In the genomic region with DNA sequence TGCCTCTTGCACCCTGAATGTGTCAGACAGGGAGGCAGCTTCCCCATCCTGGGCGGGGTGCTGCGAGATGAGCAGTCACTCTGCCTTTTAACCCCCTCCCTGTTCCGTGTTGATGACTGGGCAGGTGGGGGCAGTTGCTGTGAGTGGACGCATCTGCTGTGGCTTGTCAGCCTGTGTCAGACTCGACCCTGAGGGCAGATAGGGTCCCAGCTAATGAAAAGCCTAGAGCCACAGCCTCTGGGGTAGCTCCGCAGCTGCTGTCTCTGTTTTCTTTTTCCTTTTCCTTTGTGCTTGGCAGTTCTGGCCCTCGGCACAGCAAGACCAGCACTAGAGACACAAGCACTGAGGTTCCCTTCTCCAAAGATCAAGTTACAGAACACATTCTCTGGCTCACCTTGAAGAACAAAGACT, we compare ENCODE assay signal across 15 cellular contexts. TPM values are rescaled to one million over a fixed set of nuclear protein-coding genes. Genes with fewer than 3 reads are reported as not detected.
DNase-seq lines count a peak whose midpoint lies in the region; ATAC-seq and TF ChIP-seq lines count a peak whose summit lies in the region.
"Had no signal": no experiment of that assay in that cellular context is flagged by ENCODE, and none has a peak within 500 bp of the region (broad histone marks: within the 10 kb centered on the region; RNA-seq: fewer than 3 reads in every experiment).

No MANE protein-coding gene starts in this region.

- TF ChIP-seq CTCF in RWPE2 (IDR thresholded peaks at IDR 0.05; ENCODE audit: poor library complexity, severe bottlenecking) (no peak), hepatocyte (IDR thresholded peaks at IDR 0.05; ENCODE audit: poor library complexity) (no peak), mucosa of descending colon (IDR thresholded peaks at IDR 0.05) (no peak), lower leg skin (IDR thresholded peaks at IDR 0.05) (no peak)

- H2BK12ac ChIP-seq in trophoblast cell (ENCODE audit: low read length): no peak overlapping the region

- H3K27me3 ChIP-seq in RWPE2 (ENCODE audit: insufficient read depth, poor library complexity, severe bottlenecking) (no peaks in the 10 kb centered on the region), hepatocyte (peaks cover 7% of the 10 kb centered on the region), trophoblast cell (ENCODE audit: insufficient read depth, low read length) (no peaks in the 10 kb centered on the region)

- H3K4me3 ChIP-seq in RWPE2 (ENCODE audit: severe bottlenecking) (no peak overlapping the region), hepatocyte (no peak overlapping the region), trophoblast cell (ENCODE audit: low read depth, low read length) (no peak overlapping the region), mucosa of descending colon (no peak overlapping the region), lower leg skin (ENCODE audit: low read depth, poor library complexity, severe bottlenecking) (no peak overlapping the region)
- H3K4me3 ChIP-seq: stomach had no signal

- H3K9me3 ChIP-seq in RWPE2 (ENCODE audit: severe bottlenecking) (no peaks in the 10 kb centered on the region), hepatocyte (ENCODE audit: low read depth) (no peaks in the 10 kb centered on the region), trophoblast cell (ENCODE audit: insufficient read depth, low read depth, low read length) (no peaks in the 10 kb centered on the region), mucosa of descending colon (no peaks in the 10 kb centered on the region)
- H3K9me3 ChIP-seq: stomach had no signal

- no peak overlapping the region for H4K91ac ChIP-seq in trophoblast cell (ENCODE audit: low read depth, low read length)

- H4K8ac ChIP-seq in trophoblast cell (ENCODE audit: low read depth, low read length): no peak overlapping the region

- H4K20me1 ChIP-seq in hepatocyte (ENCODE audit: insufficient read depth, poor library complexity, severe bottlenecking): no peaks in the 10 kb centered on the region

- no peak overlapping the region for H3K14ac ChIP-seq in trophoblast cell (ENCODE audit: low read length)

- H2AFZ ChIP-seq in hepatocyte (no peak overlapping the region), trophoblast cell (ENCODE audit: insufficient read depth, low read length, poor library complexity) (no peak overlapping the region)

- no peak overlapping the region for H3K18ac ChIP-seq in trophoblast cell (ENCODE audit: low read length)

- no peak overlapping the region for H3K27ac ChIP-seq in RWPE2 (ENCODE audit: poor library complexity, severe bottlenecking)
- H3K27ac ChIP-seq in hepatocyte: peak overlapping the region; percentile 4
- H3K27ac ChIP-seq in trophoblast cell (ENCODE audit: low read depth, low read length): peak overlapping the region; percentile 86
- H3K27ac ChIP-seq: stomach had no signal

- WGBS in hepatocyte (ENCODE audit: low lambda C conversion rate, missing lambda C conversion rate): 13% methylated on average over 7 of the region's 7 CpGs
- WGBS in trophoblast cell (ENCODE audit: extremely low coverage, insufficient coverage, insufficient read length): no CpG with 5 or more reads among the region's 7 CpGs
- 56 to 85% methylated on average over 7 of the region's 7 CpGs for WGBS in lower leg skin, 2 donors

- no peak overlapping the region for H2BK120ac ChIP-seq in trophoblast cell (ENCODE audit: insufficient read depth, low read length, poor library complexity)

- no peaks in the 10 kb centered on the region for H3K4me1 ChIP-seq in RWPE2 (ENCODE audit: insufficient read depth, poor library complexity, severe bottlenecking)
- H3K4me1 ChIP-seq in hepatocyte (ENCODE audit: insufficient read depth): peaks cover 8% of the 10 kb centered on the region
- peaks cover 22 to 27% of the 10 kb centered on the region in 2 experiments for H3K4me1 ChIP-seq in trophoblast cell (ENCODE audit: control insufficient read depth in 1 of 2, insufficient read depth in 2 of 2, low read length in 2 of 2)
- no peaks in the 10 kb centered on the region for H3K4me1 ChIP-seq in mucosa of descending colon (ENCODE audit: low read depth)
- H3K4me1 ChIP-seq: stomach had no signal

- H3K79me1 ChIP-seq in trophoblast cell (ENCODE audit: low read length): peaks cover 13% of the 10 kb centered on the region

- peak overlapping the region; percentile 51 for H3K4me2 ChIP-seq in hepatocyte
- peak overlapping the region; percentile 45 for H3K4me2 ChIP-seq in trophoblast cell (ENCODE audit: low read length)

- H3K9me2 ChIP-seq in hepatocyte (replicated peaks; ENCODE audit: insufficient read depth): no peaks in the 10 kb centered on the region

- no peak overlapping the region for H2AK5ac ChIP-seq in trophoblast cell (ENCODE audit: low read length)

- H3K36me3 ChIP-seq in RWPE2 (ENCODE audit: low read depth): no peaks in the 10 kb centered on the region
- H3K36me3 ChIP-seq in hepatocyte (replicated peaks; ENCODE audit: insufficient read depth, low read depth): no peaks in the 10 kb centered on the region
- no peaks in the 10 kb centered on the region for H3K36me3 ChIP-seq in trophoblast cell (ENCODE audit: control insufficient read depth in 1 of 2, insufficient read depth in 2 of 2, low read length in 2 of 2)
- H3K36me3 ChIP-seq in mucosa of descending colon (ENCODE audit: low read depth): no peaks in the 10 kb centered on the region
- H3K36me3 ChIP-seq: stomach had no signal

- no peak for TF ChIP-seq POLR2A in lower leg skin (IDR thresholded peaks at IDR 0.05)

- H3K23ac ChIP-seq in trophoblast cell (ENCODE audit: low read length): no peak overlapping the region

- ATAC-seq in RWPE2 (ENCODE audit: low read depth): peak; percentile 65
- no peak for ATAC-seq in mucosa of descending colon
- no peak for ATAC-seq in GM21528 (IDR thresholded peaks at IDR 0.05; ENCODE audit: low FRiP score, unreplicated experiment)
- no peak for ATAC-seq in GM21367 (IDR thresholded peaks at IDR 0.05; ENCODE audit: unreplicated experiment)
- ATAC-seq: activated CD4-positive, alpha-beta T cell treated with anti-CD3 and anti-CD28 coated beads for 36 hours; activated naive CD4-positive, alpha-beta T cell treated with anti-CD3 and anti-CD28 coated beads, Interleukin-2, amount 50 U/mL, for 72 hours had no signal

- intact Hi-C loops in mucosa of descending colon (cut with DNase I, micrococcal nuclease) (no loop called here), lower leg skin (cut with DNase I; ENCODE audit: low total_unique reads) (no loop called here)

- H3K4ac ChIP-seq in trophoblast cell (ENCODE audit: low read depth, low read length): no peak overlapping the region

- no peak overlapping the region for H2BK5ac ChIP-seq in trophoblast cell (ENCODE audit: low read depth, low read length, poor library complexity)

- DNase-seq in HT1080 (ENCODE audit: low read depth) (peak; percentile 11), RWPE2 (ENCODE audit: low spot score) (no peak), hepatocyte (ENCODE audit: low spot score) (no peak), trophoblast cell (no peak), mucosa of descending colon (no peak), lower leg skin (ENCODE audit: low spot score in 2 of 2) (no peak)
- DNase-seq: activated CD4-positive, alpha-beta T cell treated with anti-CD3 and anti-CD28 coated beads for 36 hours; DMS 273 treated with DMSO at 0.1 percent for 48 hours; effector CD4-positive, alpha-beta T cell; Right ventricle myocardium superior; stomach; T-helper 9 cell had no signal

- no peak overlapping the region for H3K9ac ChIP-seq in trophoblast cell (ENCODE audit: low read length)

- no peak overlapping the region for H4K12ac ChIP-seq in trophoblast cell (ENCODE audit: low read depth, low read length)

- H3K79me2 ChIP-seq in hepatocyte (no peaks in the 10 kb centered on the region), trophoblast cell (ENCODE audit: control insufficient read depth, insufficient read depth, low read length, poor library complexity) (peaks cover 2% of the 10 kb centered on the region)

RNA-seq across cellular contexts. Expression of a gene that starts 43.0 kb away (rescaled TPM):
- 16.2 and 18.6 TPM in 2 replicates for total RNA-seq in HT1080 (2014; rRNA removed; shearing (Covaris generic))
- 14.8 and 16.2 TPM in 2 replicates for polyA plus RNA-seq in HT1080 (2015; cell fraction: cytosol; rRNA removed)
- 18.4 and 22.1 TPM in 2 replicates for polyA plus RNA-seq in HT1080 (2015; cell fraction: nucleus; rRNA removed)
- total RNA-seq in hepatocyte (36.8 and 37.9 TPM in 2 replicates), mucosa of descending colon (10 to 100 TPM; 17.7 to 36.4 (median 32.3) TPM), lower leg skin (10 to 100 TPM; 10.3 to 18.0 (median 12.8) TPM)
- 12.1 and 14.4 TPM in 2 replicates for polyA plus RNA-seq in hepatocyte
- 15.8 and 16.5 TPM in 2 replicates for polyA plus RNA-seq in trophoblast cell (2013)
